12 cellular contexts compared by ENCODE assay signal in genomic region chr9:79687131-79687447, GRCh38.
DNase-seq lines count a peak whose midpoint lies in the region; ATAC-seq and TF ChIP-seq lines count a peak whose summit lies in the region.
"Had no signal": no experiment of that assay in that cellular context is flagged by ENCODE, and none has a peak within 500 bp of the region (broad histone marks: within the 10 kb centered on the region; RNA-seq: fewer than 3 reads in every experiment).

No MANE protein-coding gene starts in this region.

- CTCF ChIA-PET in T-cell (lab: Charles Lee), result no interaction called here

- no peaks in the 10 kb centered on the region for H3K27me3 Mint-ChIP-seq in T-cell

- H3K27me3 ChIP-seq in upper lobe of right lung, result no peaks in the 10 kb centered on the region

- intact Hi-C loops in upper lobe of right lung (cut with DNase I), result no loop called here

- no peaks in the 10 kb centered on the region for H3K9me3 ChIP-seq in upper lobe of right lung

- no peaks in the 10 kb centered on the region for H3K9me3 Mint-ChIP-seq in T-cell

- POLR2A ChIA-PET in T-cell (lab: Charles Lee), result interaction anchor here in 1 of 2 donors (1.0 kb wide), 1 partner anchor 115 kb away, joined by 3 read pairs; the partner anchor contains the start of gene TLE4

- peak overlapping the region in 1 of 3 donors; percentile 7 for H3K4me3 Mint-ChIP-seq in T-cell

- H3K4me1 Mint-ChIP-seq in T-cell, result peaks cover 66 to 72% (median 71%) of the 10 kb centered on the region in 3 donors

- ATAC-seq in T-cell (replicated peaks in 1 of 4) (peak; percentile 40 to 90 (median 68)), upper lobe of right lung (peak; percentile 39), omental fat pad (ENCODE audit: low FRiP score) (no peak)

- H3K27ac ChIP-seq in upper lobe of right lung, result no peak overlapping the region
- H3K27ac ChIP-seq: VCaP had no signal

- no peaks in the 10 kb centered on the region for H3K36me3 ChIP-seq in upper lobe of right lung

- DNase-seq in stimulated activated CD4-positive, alpha-beta T cell treated with anti-CD3 and anti-CD28 coated beads, Interleukin-15, amount 100 ng/mL, for 24 hours, result peak; percentile 9
- no peak for DNase-seq in stimulated activated CD4-positive, alpha-beta T cell treated with anti-CD3 and anti-CD28 coated beads, Interleukin-4, amount 100 ng/mL, for 4 hours
- DNase-seq in T-cell (peak in 31 of 34 experiments; percentile 6 to 60 (median 28)), fibroblast of gingiva (ENCODE audit: low read depth) (peak; percentile 76), upper lobe of right lung (no peak), omental fat pad (ENCODE audit: low spot score) (no peak), SHP77 (lab: John Stamatoyannopoulos, UW) (no peak)
- no peak for DNase-seq in activated CD4-positive, CD25-positive, alpha-beta regulatory T cell (lab: John Stamatoyannopoulos, UW)
- DNase-seq: cerebellar nuclear complex, OCI-M1 had no signal

- no peak overlapping the region for H3K4me3 ChIP-seq in upper lobe of right lung
- H3K4me3 ChIP-seq: smooth muscle cell had no signal

- H3K27ac Mint-ChIP-seq in T-cell, result peak overlapping the region in 1 of 2 donors; percentile 63

- peaks cover 39% of the 10 kb centered on the region for H3K36me3 Mint-ChIP-seq in T-cell

- H3K4me1 ChIP-seq in upper lobe of right lung, result no peaks in the 10 kb centered on the region

- TF ChIP-seq CTCF in upper lobe of right lung (IDR thresholded peaks at IDR 0.05) (no peak), omental fat pad (IDR thresholded peaks at IDR 0.05) (no peak)

Comparison
In these comparisons a context has a peak if more than half of its experiments do, and no peak if none do; other contexts are left out.
1. DNase-seq: peak in stimulated activated CD4-positive, alpha-beta T cell treated with anti-CD3 and anti-CD28 coated beads, Interleukin-15, amount 100 ng/mL, for 24 hours (single experiment), T-cell (31 of 34) and fibroblast of gingiva (single experiment); none in stimulated activated CD4-positive, alpha-beta T cell treated with anti-CD3 and anti-CD28 coated beads, Interleukin-4, amount 100 ng/mL, for 4 hours (0 of 2), upper lobe of right lung (single experiment), omental fat pad (single experiment), activated CD4-positive, CD25-positive, alpha-beta regulatory T cell (0 of 4) and SHP77 (0 of 2).